In genomic region chr7:36261019-36261754, GRCh38 we compare ENCODE assay signal across 10 cellular contexts.
DNase-seq lines count a peak whose midpoint lies in the region; ATAC-seq, FAIRE-seq and TF ChIP-seq lines count a peak whose summit lies in the region.
"Had no signal": no experiment of that assay in that cellular context is flagged by ENCODE, and none has a peak within 500 bp of the region (broad histone marks: within the 10 kb centered on the region; RNA-seq: fewer than 3 reads in every experiment).

No MANE protein-coding gene starts in this region.

- peak overlapping the region; percentile 37 for H3K27ac Mint-ChIP-seq in stimulated activated naive B cell treated with anti-CD40 and anti-IgM and Interleukin-4, amounts not matched to agents 10 μg/mL and 1 μg/mL and 100 μg/mL, for 72 hours

- 43% methylated on average over 2 of the region's 2 CpGs for WGBS in GM12878 (ENCODE audit: insufficient coverage, insufficient replicate concordance, low lambda C conversion rate, missing lambda C conversion rate)
- 31 to 57% methylated on average over 2 of the region's 2 CpGs for WGBS in gastroesophageal sphincter (ENCODE audit: low coverage in 1 of 2), 2 donors

- SMC1A ChIA-PET in GM12878 (lab: Charles Lee; ENCODE audit: uncharacterized antibody, unreplicated experiment): interaction anchor here (1.2 to 8.7 kb wide), 5 partner anchors 15 to 71 kb away, joined by 3 to 92 read pairs (median 11); no protein-coding TSS in a partner anchor

- in situ Hi-C loops in GM12878 (cut with MboI): no loop called here

- TF ChIP-seq POLR2A in GM12878 (IDR thresholded peaks at IDR 0.05; ENCODE audit: low read depth, low read length): no peak
- no peak for TF ChIP-seq POLR2A in gastroesophageal sphincter (IDR thresholded peaks at IDR 0.05)

- ATAC-seq in HG02870 (IDR thresholded peaks at IDR 0.05; ENCODE audit: unreplicated experiment) (peak; percentile 37), GM12878 (peak; percentile 72), gastroesophageal sphincter (no peak)
- peak; percentile 43 to 62 for ATAC-seq in stimulated activated naive B cell treated with anti-CD40 and anti-IgM and Interleukin-4, amounts not matched to agents 10 μg/mL and 1 μg/mL and 100 μg/mL, for 72 hours (replicated peaks)

- peaks cover under 1 to 2% of the 10 kb centered on the region in 2 donors for H3K9me3 Mint-ChIP-seq in stimulated activated naive B cell treated with anti-CD40 and anti-IgM and Interleukin-4, amounts not matched to agents 10 μg/mL and 1 μg/mL and 100 μg/mL, for 72 hours

- TF ChIP-seq EP300 in GM12878 (IDR thresholded peaks at IDR 0.05; ENCODE audit: borderline replicate concordance in 1 of 2, control insufficient read depth in 1 of 2, low read depth in 2 of 2, low read length in 2 of 2) (peak in 1 of 2 experiments; percentile 53; a peak in 1 of 4 replicates), gastroesophageal sphincter (IDR thresholded peaks at IDR 0.05) (no peak)

- POLR2A ChIA-PET in GM12878 (lab: Charles Lee): no interaction called here

- no peak overlapping the region for H3K9ac ChIP-seq in GM12878 (ENCODE audit: control insufficient read depth, insufficient read depth, low read length)

- RAD21 ChIA-PET in GM12878 (lab: Charles Lee; ENCODE audit: unreplicated experiment): interaction anchor here (1.7 kb wide), 1 partner anchor 29 kb away, joined by 4 read pairs; no protein-coding TSS in a partner anchor

- H3K4me1 ChIP-seq in GM12878 (ENCODE audit: control insufficient read depth, insufficient read depth, low read length) (peaks cover 22% of the 10 kb centered on the region), gastroesophageal sphincter (peaks cover 12 to 78% (median 29%) of the 10 kb centered on the region in 3 donors), SJCRH30 (no peaks in the 10 kb centered on the region)

- peaks cover 15 to 34% of the 10 kb centered on the region in 2 donors for H3K4me1 Mint-ChIP-seq in stimulated activated naive B cell treated with anti-CD40 and anti-IgM and Interleukin-4, amounts not matched to agents 10 μg/mL and 1 μg/mL and 100 μg/mL, for 72 hours

- H3K4me3 ChIP-seq in GM12878 (no peak overlapping the region), gastroesophageal sphincter (no peak overlapping the region), SJCRH30 (no peak overlapping the region)

- intact Hi-C loops in GM12878 (cut with micrococcal nuclease; ENCODE audit: unreplicated experiment): loop anchor here (2.0 to 5.0 kb wide), 2 partner anchors 22 to 69 kb away; no protein-coding TSS in a partner anchor

- H3K4me2 ChIP-seq in GM12878 (ENCODE audit: control insufficient read depth, insufficient read depth): peak overlapping the region; percentile 30

- peaks cover 0 to 3% of the 10 kb centered on the region in 2 donors for H3K36me3 Mint-ChIP-seq in stimulated activated naive B cell treated with anti-CD40 and anti-IgM and Interleukin-4, amounts not matched to agents 10 μg/mL and 1 μg/mL and 100 μg/mL, for 72 hours

- no peak for TF ChIP-seq RAD21 in GM12878 (IDR thresholded peaks at IDR 0.05; ENCODE audit: insufficient read depth, low read depth, low read length)

- H3K27me3 Mint-ChIP-seq in stimulated activated naive B cell treated with anti-CD40 and anti-IgM and Interleukin-4, amounts not matched to agents 10 μg/mL and 1 μg/mL and 100 μg/mL, for 72 hours: peaks cover 0 to 3% of the 10 kb centered on the region in 2 donors

- no peak overlapping the region for H2AFZ ChIP-seq in GM12878 (ENCODE audit: control insufficient read depth, low read depth, low read length)

- H3K9me3 ChIP-seq in GM12878 (replicated peaks; ENCODE audit: control insufficient read depth, insufficient read depth, low read length) (no peaks in the 10 kb centered on the region), gastroesophageal sphincter (no peaks in the 10 kb centered on the region), SJCRH30 (replicated peaks) (0 out of 2 replicates have a peak, but pooled peaks cover 2% of the 10 kb centered on the region)

- H3K36me3 ChIP-seq in GM12878 (ENCODE audit: control insufficient read depth in 2 of 2, insufficient read depth in 2 of 2, low read length in 1 of 2) (no peaks in the 10 kb centered on the region), gastroesophageal sphincter (no peaks in the 10 kb centered on the region), SJCRH30 (no peaks in the 10 kb centered on the region)

- H3K27ac ChIP-seq in GM12878 (ENCODE audit: control insufficient read depth, insufficient read depth) (no peak overlapping the region; the same call in 1 of the 2 replicates), gastroesophageal sphincter (no peak overlapping the region), SJCRH30 (no peak overlapping the region)

- no peak for DNase-seq in GM18507 (ENCODE audit: extremely low spot score, insufficient read length, low read depth)
- DNase-seq in GM12878 (ENCODE audit: low read depth, low spot score): no peak
- no peak for DNase-seq in stimulated activated naive B cell treated with anti-CD40 and anti-IgM and Interleukin-4, amounts not matched to agents 10 μg/mL and 1 μg/mL and 100 μg/mL, for 72 hours
- no peak for DNase-seq in NCI-H82 treated with DMSO at 0.1 percent for 48 hours (lab: John Stamatoyannopoulos, UW; ENCODE audit: unreplicated experiment)
- no peak for DNase-seq in SJCRH30
- DNase-seq: activated effector memory CD4-positive, alpha-beta T cell treated with Interleukin-2 at 50 U/mL for 16 hours; hypothalamus; NCI-H1436 treated with DMSO at 0.1 percent for 48 hours had no signal

- H4K20me1 ChIP-seq in GM12878 (ENCODE audit: control insufficient read depth, insufficient read depth): no peaks in the 10 kb centered on the region

- H3K27me3 ChIP-seq in GM12878 (replicated peaks in 1 of 2; ENCODE audit: control insufficient read depth in 2 of 2, insufficient read depth in 2 of 2, low read length in 1 of 2) (no peaks in the 10 kb centered on the region), gastroesophageal sphincter (no peaks in the 10 kb centered on the region), SJCRH30 (peaks cover 4% of the 10 kb centered on the region; the same call in 1 of the 2 replicates)

- TF ChIP-seq CTCF in GM12878 (IDR thresholded peaks at IDR 0.05 in 2 of 3, conservative IDR thresholded peaks at IDR 0.05 in 1 of 3; ENCODE audit: control insufficient read depth in 2 of 3, extremely low read depth in 1 of 3, insufficient read depth in 1 of 3, low read depth in 3 of 3, low read length in 3 of 3) (no peak), gastroesophageal sphincter (IDR thresholded peaks at IDR 0.05) (no peak)

- H3K4me3 Mint-ChIP-seq in stimulated activated naive B cell treated with anti-CD40 and anti-IgM and Interleukin-4, amounts not matched to agents 10 μg/mL and 1 μg/mL and 100 μg/mL, for 72 hours: no peak overlapping the region

- H3K79me2 ChIP-seq in GM12878 (ENCODE audit: control insufficient read depth, insufficient read depth, low read length): no peaks in the 10 kb centered on the region

- FAIRE-seq in GM18507 (lab: Jason Lieb, UNC) (peak; percentile 51), GM12878 (lab: Jason Lieb, UNC) (no peak)

- no TSS peak for BruUV-seq in GM12878 (replicated peaks; lab: Mats Ljungman, UMichigan)

- CTCF ChIA-PET in GM12878 (lab: Yijun Ruan, JAX): interaction anchor here (2.2 kb wide), 1 partner anchor 27 kb away, joined by 8 read pairs; no protein-coding TSS in a partner anchor

TF ChIP-seq in GM12878, 131 proteins besides CTCF, POLR2A, EP300 and RAD21 (continues in another document):
- TF ChIP-seq CREM (IDR thresholded peaks at IDR 0.05; ENCODE audit: low read depth) (peak; percentile 64; the same call in 1 of the 2 replicates), SPI1 (IDR thresholded peaks at IDR 0.05; ENCODE audit: borderline replicate concordance, insufficient read depth, low read depth, low read length) (peak; percentile 14; the same call in 1 of the 2 replicates), MTA2 (IDR thresholded peaks at IDR 0.05; ENCODE audit: low read depth) (peak; percentile 77), MYB (IDR thresholded peaks at IDR 0.05; ENCODE audit: borderline replicate concordance, low read depth, low read length) (no peak), IKZF2 (IDR thresholded peaks at IDR 0.05) (peak; percentile 31 to 33; a peak in 2 of 4 replicates), ZNF24 (IDR thresholded peaks at IDR 0.05) (peak; percentile 97), CREB1 (IDR thresholded peaks at IDR 0.05; ENCODE audit: low read depth) (0 out of 2 replicates have a peak, but pooled peaks have one; percentile 49), RELB (IDR thresholded peaks at IDR 0.05; ENCODE audit: low read depth) (peak; percentile 42; the same call in 1 of the 2 replicates), IKZF1 (conservative IDR thresholded peaks at IDR 0.05) (peak; percentile 20; the same call in 1 of the 2 replicates), SMARCA5 (IDR thresholded peaks at IDR 0.05) (no peak), E4F1 (IDR thresholded peaks at IDR 0.05; ENCODE audit: borderline replicate concordance, partially characterized antibody) (no peak)
